Comparison of ENCODE assay signal across 20 cellular contexts in genomic region chr1:3430406-3430805, GRCh38. TPM values are rescaled to one million over a fixed set of nuclear protein-coding genes. Genes with fewer than 3 reads are reported as not detected.
DNase-seq lines count a peak whose midpoint lies in the region; ATAC-seq lines count a peak whose summit lies in the region.
"Had no signal": no experiment of that assay in that cellular context is flagged by ENCODE, and none has a peak within 500 bp of the region (broad histone marks: within the 10 kb centered on the region; RNA-seq: fewer than 3 reads in every experiment).

No MANE protein-coding gene starts in this region.

- 81% methylated on average over 19 of the region's 19 CpGs for WGBS in right cardiac atrium
- WGBS in neuronal stem cell (ENCODE audit: extremely low coverage in 2 of 2, insufficient read length in 2 of 2, insufficient replicate concordance in 1 of 2), 2 donors, result no CpG with 5 or more reads among the region's 19 CpGs

- no peak overlapping the region for H3K4me2 ChIP-seq in neuronal stem cell (ENCODE audit: insufficient read depth, low read length, poor library complexity, severe bottlenecking)
- H3K4me2 ChIP-seq: BLaER1 treated with 17β-estradiol and CSF1 and Interleukin-3, amounts not matched to agents 10 nM and 100 nM had no signal

- H3K23ac ChIP-seq in neuronal stem cell (ENCODE audit: low read depth, low read length, poor library complexity), result peak overlapping the region; percentile 96

- H4K91ac ChIP-seq in neuronal stem cell (ENCODE audit: low read depth, low read length, poor library complexity), result no peak overlapping the region

- peak overlapping the region; percentile 81 for H2BK15ac ChIP-seq in neuronal stem cell (ENCODE audit: low read length)

- no peak overlapping the region for H4K8ac ChIP-seq in neuronal stem cell (ENCODE audit: low read depth, low read length)

- no peaks in the 10 kb centered on the region for H3K27me3 Mint-ChIP-seq in activated naive CD8-positive, alpha-beta T cell treated with anti-CD3 and anti-CD28 coated beads, Interleukin-2, amount 50 U/mL, for 24 hours
- no peaks in the 10 kb centered on the region for H3K27me3 Mint-ChIP-seq in activated naive CD8-positive, alpha-beta T cell treated with anti-CD3 and anti-CD28 coated beads for 36 hours
- H3K27me3 Mint-ChIP-seq: CD4-positive, alpha-beta T cell; CD8-positive, alpha-beta memory T cell had no signal

- no peak overlapping the region for H3K4me3 ChIP-seq in right cardiac atrium (ENCODE audit: low read length)
- H3K4me3 ChIP-seq in neuronal stem cell (ENCODE audit: low read length in 2 of 2), result no peak overlapping the region
- H3K4me3 ChIP-seq: BLaER1 treated with 17β-estradiol and CSF1 and Interleukin-3, amounts not matched to agents 10 nM and 100 nM had no signal

- H3K36me3 ChIP-seq in neuronal stem cell (replicated peaks in 1 of 2; ENCODE audit: control insufficient read depth in 2 of 2, insufficient read depth in 2 of 2, low read length in 2 of 2), result peaks cover 0 to 8% of the 10 kb centered on the region in 2 donors
- H3K36me3 ChIP-seq: BE2C; BLaER1 treated with 17β-estradiol and CSF1 and Interleukin-3, amounts not matched to agents 10 nM and 100 nM had no signal

- H2BK120ac ChIP-seq in neuronal stem cell (ENCODE audit: low read depth, low read length), result no peak overlapping the region

- H3K4ac ChIP-seq in neuronal stem cell (ENCODE audit: low read length), result no peak overlapping the region

- H3K79me1 ChIP-seq in neuronal stem cell (ENCODE audit: low read depth, low read length), result peaks cover 6% of the 10 kb centered on the region

- H3K27me3 ChIP-seq in right cardiac atrium (ENCODE audit: control insufficient read depth, insufficient read depth) (no peaks in the 10 kb centered on the region), neuronal stem cell (ENCODE audit: control insufficient read depth in 3 of 3, insufficient read depth in 3 of 3, low read depth in 1 of 3, low read length in 3 of 3) (peaks cover 0 to 47% (median 0%) of the 10 kb centered on the region in 3 experiments)

- H3K4me1 ChIP-seq in right cardiac atrium (ENCODE audit: control insufficient read depth, insufficient read depth, low read length) (no peaks in the 10 kb centered on the region), neuronal stem cell (ENCODE audit: control insufficient read depth in 2 of 2, insufficient read depth in 1 of 2, low read depth in 1 of 2, low read length in 2 of 2) (peaks cover 0 to 4% of the 10 kb centered on the region in 2 donors)
- H3K4me1 ChIP-seq: BE2C; BLaER1 treated with 17β-estradiol and CSF1 and Interleukin-3, amounts not matched to agents 10 nM and 100 nM had no signal

- H3K27ac ChIP-seq in right cardiac atrium (ENCODE audit: low read length) (no peak overlapping the region), neuronal stem cell (replicated peaks; ENCODE audit: low read length) (no peak overlapping the region)
- H3K27ac ChIP-seq: 22Rv1; BLaER1 treated with 17β-estradiol and CSF1 and Interleukin-3, amounts not matched to agents 10 nM and 100 nM had no signal

- peak overlapping the region; percentile 84 for H2BK12ac ChIP-seq in neuronal stem cell (ENCODE audit: low read length)

- no peaks in the 10 kb centered on the region for H3K36me3 Mint-ChIP-seq in activated naive CD8-positive, alpha-beta T cell treated with anti-CD3 and anti-CD28 coated beads, Interleukin-2, amount 50 U/mL, for 24 hours (ENCODE audit: low read depth)
- no peaks in the 10 kb centered on the region for H3K36me3 Mint-ChIP-seq in activated naive CD8-positive, alpha-beta T cell treated with anti-CD3 and anti-CD28 coated beads for 36 hours
- H3K36me3 Mint-ChIP-seq: CD14-positive monocyte; CD8-positive, alpha-beta memory T cell had no signal

- in situ Hi-C loops in ACHN (cut with HindIII; ENCODE audit: low pct_ligation_motif_present, low pct_unique_long_range_greater_than_20kb, low sequenced_read_pairs), result no loop called here

- no peaks in the 10 kb centered on the region for H3K4me1 Mint-ChIP-seq in activated naive CD8-positive, alpha-beta T cell treated with anti-CD3 and anti-CD28 coated beads, Interleukin-2, amount 50 U/mL, for 24 hours
- no peaks in the 10 kb centered on the region for H3K4me1 Mint-ChIP-seq in activated naive CD8-positive, alpha-beta T cell treated with anti-CD3 and anti-CD28 coated beads for 36 hours
- H3K4me1 Mint-ChIP-seq: CD14-positive monocyte; CD8-positive, alpha-beta memory T cell had no signal

- H3K27ac Mint-ChIP-seq in activated naive CD8-positive, alpha-beta T cell treated with anti-CD3 and anti-CD28 coated beads, Interleukin-2, amount 50 U/mL, for 24 hours, result no peak overlapping the region
- no peak overlapping the region for H3K27ac Mint-ChIP-seq in activated naive CD8-positive, alpha-beta T cell treated with anti-CD3 and anti-CD28 coated beads for 36 hours
- H3K27ac Mint-ChIP-seq: CD4-positive, alpha-beta T cell; CD8-positive, alpha-beta memory T cell had no signal

- H2AK5ac ChIP-seq in neuronal stem cell (ENCODE audit: low read depth, low read length), result peak overlapping the region; percentile 84

- peak; percentile 20 for ATAC-seq in activated naive CD8-positive, alpha-beta T cell treated with anti-CD3 and anti-CD28 coated beads, Interleukin-2, amount 50 U/mL, for 24 hours
- ATAC-seq in right cardiac atrium, result no peak

- intact Hi-C loops in right cardiac atrium (cut with DNase I) (no loop called here), cardiac septum (cut with DNase I) (no loop called here)

- H2BK5ac ChIP-seq in neuronal stem cell (ENCODE audit: low read length), result no peak overlapping the region

- H3K14ac ChIP-seq in neuronal stem cell (ENCODE audit: low read length), result peak overlapping the region; percentile 38

- peak overlapping the region; percentile 71 for H3K18ac ChIP-seq in neuronal stem cell (ENCODE audit: low read length)

- no peak overlapping the region for H3K4me3 Mint-ChIP-seq in activated naive CD8-positive, alpha-beta T cell treated with anti-CD3 and anti-CD28 coated beads, Interleukin-2, amount 50 U/mL, for 24 hours
- H3K4me3 Mint-ChIP-seq in activated naive CD8-positive, alpha-beta T cell treated with anti-CD3 and anti-CD28 coated beads for 36 hours, result no peak overlapping the region
- H3K4me3 Mint-ChIP-seq: CD14-positive monocyte; CD4-positive, alpha-beta T cell; CD8-positive, alpha-beta memory T cell had no signal

- DNase-seq in activated naive CD8-positive, alpha-beta T cell treated with anti-CD3 and anti-CD28 coated beads, Interleukin-2, amount 50 U/mL, for 24 hours, result no peak
- no peak for DNase-seq in activated naive CD8-positive, alpha-beta T cell treated with anti-CD3 and anti-CD28 coated beads for 36 hours
- DNase-seq in right cardiac atrium (peak in 2 of 3 donors; percentile 53), cardiac septum (ENCODE audit: low spot score) (no peak), neuronal stem cell (ENCODE audit: low spot score) (no peak), ACHN (no peak)
- DNase-seq: AML-193; BE2C; Calu3; CD4-positive, alpha-beta T cell; DMS53; DMS79 treated with DMSO at 0.1 percent for 48 hours; GF-D8; GOT3; H7; HCEC 1CT had no signal

- no peak overlapping the region for H2AFZ ChIP-seq in neuronal stem cell (ENCODE audit: low read length)

- no peak overlapping the region for H3K9ac ChIP-seq in neuronal stem cell (ENCODE audit: low read depth, low read length, poor library complexity)
- H3K9ac ChIP-seq: BLaER1 treated with 17β-estradiol and CSF1 and Interleukin-3, amounts not matched to agents 10 nM and 100 nM had no signal

- H3K9me3 Mint-ChIP-seq in activated naive CD8-positive, alpha-beta T cell treated with anti-CD3 and anti-CD28 coated beads, Interleukin-2, amount 50 U/mL, for 24 hours, result no peaks in the 10 kb centered on the region
- H3K9me3 Mint-ChIP-seq in activated naive CD8-positive, alpha-beta T cell treated with anti-CD3 and anti-CD28 coated beads for 36 hours, result no peaks in the 10 kb centered on the region
- H3K9me3 Mint-ChIP-seq: CD4-positive, alpha-beta T cell; CD8-positive, alpha-beta memory T cell had no signal

- no peaks in the 10 kb centered on the region for H3K9me3 ChIP-seq in right cardiac atrium (ENCODE audit: control insufficient read depth, low read length)
- peaks cover 0 to 4% of the 10 kb centered on the region in 2 donors for H3K9me3 ChIP-seq in neuronal stem cell (replicated peaks in 1 of 2; ENCODE audit: control insufficient read depth in 2 of 2, insufficient read depth in 1 of 2, low read depth in 1 of 2, low read length in 2 of 2)
- H3K9me3 ChIP-seq: BE2C; BLaER1 treated with 17β-estradiol and CSF1 and Interleukin-3, amounts not matched to agents 10 nM and 100 nM had no signal

RNA-seq across cellular contexts. Expression of gene ARHGEF16, which starts 24.1 kb away (rescaled TPM):
- under 1 TPM in 1 of 2 experiments, not detected in 1; 0.12 TPM for total RNA-seq in activated naive CD8-positive, alpha-beta T cell treated with anti-CD3 and anti-CD28 coated beads for 36 hours
- 1 to 10 TPM in 3 of 4 donors, under 1 TPM in 1; 0.28 to 2.5 (median 1.8) TPM for total RNA-seq in right cardiac atrium
- polyA plus RNA-seq in right cardiac atrium, result 1.4 TPM
- total RNA-seq in cardiac septum, result 0.57 TPM
- 1.5 TPM for polyA plus RNA-seq in neuronal stem cell (2013, experiment 1 of 2)
- polyA plus RNA-seq in neuronal stem cell (2013, experiment 2 of 2), result 1.4 TPM
- total RNA-seq: CD8-positive, alpha-beta memory T cell had no signal
- polyA plus RNA-seq: CD14-positive monocyte had no signal

Comparison
In these comparisons a context has a peak if more than half of its experiments do, and no peak if none do; other contexts are left out.
1. DNase-seq: peak in right cardiac atrium (2 of 3); none in activated naive CD8-positive, alpha-beta T cell treated with anti-CD3 and anti-CD28 coated beads, Interleukin-2, amount 50 U/mL, for 24 hours (single experiment), activated naive CD8-positive, alpha-beta T cell treated with anti-CD3 and anti-CD28 coated beads for 36 hours (single experiment), cardiac septum (single experiment), neuronal stem cell (single experiment) and ACHN (single experiment).